1 cellular context compared by ENCODE assay signal in the genomic region with DNA sequence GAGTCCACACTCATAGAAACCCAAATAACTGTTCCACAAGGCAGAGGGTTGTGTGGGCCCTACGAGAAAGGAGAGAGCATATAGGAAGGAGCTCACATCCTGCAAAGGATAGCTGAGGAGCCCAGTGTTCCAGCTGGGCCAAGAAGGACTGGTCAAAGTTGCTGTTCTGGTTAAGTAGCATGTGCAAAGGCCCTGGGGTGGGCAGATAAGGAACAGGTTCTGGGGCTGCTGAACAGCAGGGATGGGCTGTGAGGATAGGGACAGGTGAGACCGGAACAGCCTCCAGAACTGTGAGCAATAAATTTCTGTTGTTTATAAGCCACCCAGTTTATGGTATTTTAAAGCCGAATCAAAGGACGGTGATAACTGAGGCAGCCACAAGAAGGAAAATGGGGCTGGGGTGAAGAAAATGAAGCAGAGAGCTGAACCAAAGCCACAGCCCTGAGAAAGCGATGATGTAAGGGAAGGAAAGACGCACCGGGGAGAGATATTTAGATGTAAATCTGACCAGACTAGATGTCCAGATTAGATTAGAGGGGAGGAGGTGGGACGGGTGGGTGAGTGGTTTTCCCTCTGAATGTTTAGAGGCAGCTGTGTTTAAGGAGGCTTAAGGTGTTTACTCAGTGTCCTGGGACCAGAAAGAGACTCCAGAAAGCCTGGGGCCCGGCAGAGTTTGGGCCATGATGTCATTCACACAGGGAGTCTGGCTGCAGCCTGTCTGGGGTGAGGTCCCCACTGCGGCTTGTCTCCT.
TF ChIP-seq lines count a peak whose summit lies in the region.

No MANE protein-coding gene starts in this region.

TF ChIP-seq in WTC11, 78 proteins besides CTCF, POLR2A, EP300 and RAD21 (continued from another document):
- TF ChIP-seq, protein P1, sequence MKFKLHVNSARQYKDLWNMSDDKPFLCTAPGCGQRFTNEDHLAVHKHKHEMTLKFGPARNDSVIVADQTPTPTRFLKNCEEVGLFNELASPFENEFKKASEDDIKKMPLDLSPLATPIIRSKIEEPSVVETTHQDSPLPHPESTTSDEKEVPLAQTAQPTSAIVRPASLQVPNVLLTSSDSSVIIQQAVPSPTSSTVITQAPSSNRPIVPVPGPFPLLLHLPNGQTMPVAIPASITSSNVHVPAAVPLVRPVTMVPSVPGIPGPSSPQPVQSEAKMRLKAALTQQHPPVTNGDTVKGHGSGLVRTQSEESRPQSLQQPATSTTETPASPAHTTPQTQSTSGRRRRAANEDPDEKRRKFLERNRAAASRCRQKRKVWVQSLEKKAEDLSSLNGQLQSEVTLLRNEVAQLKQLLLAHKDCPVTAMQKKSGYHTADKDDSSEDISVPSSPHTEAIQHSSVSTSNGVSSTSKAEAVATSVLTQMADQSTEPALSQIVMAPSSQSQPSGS (CRISPR knock-in tag; IDR thresholded peaks at IDR 0.05; ENCODE audit: borderline replicate concordance, low read depth): no peak
- no peak for TF ChIP-seq FOXJ3 (CRISPR knock-in tag; IDR thresholded peaks at IDR 0.05; ENCODE audit: borderline replicate concordance)
- no peak for TF ChIP-seq TEAD4 (CRISPR knock-in tag; IDR thresholded peaks at IDR 0.05)
- TF ChIP-seq, protein P2, sequence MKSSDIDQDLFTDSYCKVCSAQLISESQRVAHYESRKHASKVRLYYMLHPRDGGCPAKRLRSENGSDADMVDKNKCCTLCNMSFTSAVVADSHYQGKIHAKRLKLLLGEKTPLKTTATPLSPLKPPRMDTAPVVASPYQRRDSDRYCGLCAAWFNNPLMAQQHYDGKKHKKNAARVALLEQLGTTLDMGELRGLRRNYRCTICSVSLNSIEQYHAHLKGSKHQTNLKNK (CRISPR knock-in tag; IDR thresholded peaks at IDR 0.05): no peak
